ENCODE assay signal across 1 cellular context in the genomic region with DNA sequence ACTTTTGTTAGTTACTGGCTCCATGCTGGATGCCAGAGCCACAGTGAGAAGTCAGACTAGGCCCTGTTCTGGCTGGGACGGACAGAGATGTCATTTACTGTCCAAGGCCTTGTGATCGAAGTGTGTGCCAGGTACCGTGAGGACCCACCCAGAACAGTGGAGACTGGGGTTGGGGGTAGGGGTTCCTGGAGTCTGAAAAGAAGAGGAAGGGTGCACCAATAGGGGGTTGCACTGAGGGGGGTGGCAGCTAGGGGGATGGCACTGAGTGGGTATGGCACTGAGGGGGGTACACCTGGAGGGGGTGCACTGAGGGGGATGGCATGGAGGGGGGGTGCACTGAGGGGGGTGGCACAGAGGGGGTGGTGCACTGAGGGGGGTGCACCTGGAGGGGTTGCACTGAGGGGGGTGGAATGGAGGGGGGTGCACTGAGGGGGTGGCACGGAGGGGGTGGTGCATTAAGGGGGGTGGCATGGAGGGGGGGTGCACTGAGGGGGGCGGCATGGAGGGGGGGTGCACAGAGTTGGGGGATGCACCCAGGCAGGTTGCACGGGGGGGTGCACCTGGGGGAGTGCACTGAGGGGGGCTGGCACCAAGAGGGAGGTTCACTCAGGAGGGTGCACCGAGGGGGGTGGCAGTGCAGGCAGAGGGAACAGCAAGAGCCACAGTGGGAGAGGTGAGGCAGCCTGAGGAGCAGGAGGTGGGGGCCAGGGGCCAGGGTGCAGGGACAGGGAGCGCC.
TF ChIP-seq lines count a peak whose summit lies in the region.

No MANE protein-coding gene starts in this region.

TF ChIP-seq in H1, 55 proteins besides CTCF, POLR2A, EP300 and RAD21:
- TF ChIP-seq SIRT6 (IDR thresholded peaks at IDR 0.05; ENCODE audit: low read length): no peak
- TF ChIP-seq YY1 (IDR thresholded peaks at IDR 0.05; ENCODE audit: low read depth, low read length): no peak
- TF ChIP-seq EZH2 (IDR thresholded peaks at IDR 0.05; ENCODE audit: low read depth, low read length, severe bottlenecking): no peak
- no peak for TF ChIP-seq TAF7 (optimal IDR thresholded peaks at IDR 0.05; ENCODE audit: borderline replicate concordance, low read depth, low read length)
- TF ChIP-seq TAF1 (IDR thresholded peaks at IDR 0.05; ENCODE audit: low read depth, low read length): no peak
- TF ChIP-seq TCF12 (IDR thresholded peaks at IDR 0.05; ENCODE audit: low read depth, low read length): no peak
- TF ChIP-seq BRCA1 (IDR thresholded peaks at IDR 0.05; ENCODE audit: low read depth, low read length): no peak
- TF ChIP-seq RFX5 (IDR thresholded peaks at IDR 0.05; ENCODE audit: borderline replicate concordance, low read depth, low read length): no peak
- no peak for TF ChIP-seq EGR1 (IDR thresholded peaks at IDR 0.05; ENCODE audit: borderline replicate concordance, low read depth, low read length)
- TF ChIP-seq USF2 (IDR thresholded peaks at IDR 0.05; ENCODE audit: low read length): no peak
- no peak for TF ChIP-seq TBP (IDR thresholded peaks at IDR 0.05; ENCODE audit: low read depth, low read length)
- TF ChIP-seq NRF1 (IDR thresholded peaks at IDR 0.05; ENCODE audit: low read depth, low read length): no peak
- TF ChIP-seq JUN (IDR thresholded peaks at IDR 0.05; ENCODE audit: low read depth, low read length): no peak
- no peak for TF ChIP-seq BACH1 (IDR thresholded peaks at IDR 0.05; ENCODE audit: low read length)
